8 cellular contexts compared by ENCODE assay signal in genomic region chr7:31633894-31634494, GRCh38. TPM values are rescaled to one million over a fixed set of nuclear protein-coding genes. Genes with fewer than 3 reads are reported as not detected.
DNase-seq lines count a peak whose midpoint lies in the region; ATAC-seq, FAIRE-seq and TF ChIP-seq lines count a peak whose summit lies in the region.

No MANE protein-coding gene starts in this region.

- H3K27ac ChIP-seq in GM23338 (ENCODE audit: low read depth) (no peak overlapping the region), GM12878 (ENCODE audit: control insufficient read depth, insufficient read depth) (no peak overlapping the region), thoracic aorta (no peak overlapping the region)

- no peak overlapping the region for H3K9ac ChIP-seq in GM12878 (ENCODE audit: control insufficient read depth, insufficient read depth, low read length)

- peaks cover under 1% of the 10 kb centered on the region; the same call in 1 of the 3 replicates for H3K9me3 Mint-ChIP-seq in GM23338
- H3K9me3 Mint-ChIP-seq in natural killer cell treated with Interleukin-12 subunit alpha and Interleukin-12 subunit beta and Interleukin-15 and Interleukin-18, amount 100 ng/mL, for 72 hours: no peaks in the 10 kb centered on the region

- CTCF ChIA-PET in GM12878 (lab: Yijun Ruan, JAX): interaction anchor here (1.0 to 5.7 kb wide), 10 partner anchors 15 to 626 kb away, joined by 3 to 46 read pairs (median 4); no protein-coding TSS in a partner anchor

- no peaks in the 10 kb centered on the region for H3K9me3 ChIP-seq in GM12878 (replicated peaks; ENCODE audit: control insufficient read depth, insufficient read depth, low read length)
- no peaks in the 10 kb centered on the region for H3K9me3 ChIP-seq in thoracic aorta

- H3K4me3 ChIP-seq in GM23338 (no peak overlapping the region), GM12878 (no peak overlapping the region), thoracic aorta (no peak overlapping the region)

- peaks cover 2% of the 10 kb centered on the region; the same call in 2 of the 3 replicates for H3K4me1 Mint-ChIP-seq in GM23338
- no peaks in the 10 kb centered on the region for H3K4me1 Mint-ChIP-seq in natural killer cell treated with Interleukin-12 subunit alpha and Interleukin-12 subunit beta and Interleukin-15 and Interleukin-18, amount 100 ng/mL, for 72 hours (ENCODE audit: low read depth in 2 of 2)

- peak; percentile 85 to 93 for TF ChIP-seq CTCF in GM23338 (conservative IDR thresholded peaks at IDR 0.05; ENCODE audit: low read depth in 2 of 2)
- TF ChIP-seq CTCF in GM12878 (IDR thresholded peaks at IDR 0.05 in 2 of 3, conservative IDR thresholded peaks at IDR 0.05 in 1 of 3; ENCODE audit: control insufficient read depth in 2 of 3, extremely low read depth in 1 of 3, insufficient read depth in 1 of 3, low read depth in 3 of 3, low read length in 3 of 3): peak; percentile 34 to 54 (median 48); a peak in 4 of 6 replicates
- peak; percentile 53 for TF ChIP-seq CTCF in thoracic aorta (IDR thresholded peaks at IDR 0.05)

- ATAC-seq in GM23338 (peak; percentile 99), GM12878 (peak; percentile 66; the same call in 2 of the 3 replicates), thoracic aorta (ENCODE audit: insufficient number of reproducible peaks, low FRiP score, low read depth) (peak; percentile 84), GM21723 (IDR thresholded peaks at IDR 0.05; ENCODE audit: unreplicated experiment) (no peak)
- no peak for ATAC-seq in natural killer cell treated with Interleukin-12 subunit alpha and Interleukin-12 subunit beta and Interleukin-15 and Interleukin-18, amount 100 ng/mL, for 72 hours

- FAIRE-seq in GM12878 (lab: Jason Lieb, UNC): no peak

- H3K27me3 Mint-ChIP-seq in GM23338 (ENCODE audit: insufficient read depth, low read depth, poor library complexity): no peaks in the 10 kb centered on the region
- no peaks in the 10 kb centered on the region for H3K27me3 Mint-ChIP-seq in natural killer cell treated with Interleukin-12 subunit alpha and Interleukin-12 subunit beta and Interleukin-15 and Interleukin-18, amount 100 ng/mL, for 72 hours

- no peak overlapping the region for H3K4me3 Mint-ChIP-seq in GM23338
- no peak overlapping the region for H3K4me3 Mint-ChIP-seq in natural killer cell treated with Interleukin-12 subunit alpha and Interleukin-12 subunit beta and Interleukin-15 and Interleukin-18, amount 100 ng/mL, for 72 hours

- 17% methylated on average over 2 of the region's 2 CpGs for WGBS in GM12878 (ENCODE audit: insufficient coverage, insufficient replicate concordance, low lambda C conversion rate, missing lambda C conversion rate)

- H3K27ac Mint-ChIP-seq in GM23338: no peak overlapping the region
- no peak overlapping the region for H3K27ac Mint-ChIP-seq in natural killer cell treated with Interleukin-12 subunit alpha and Interleukin-12 subunit beta and Interleukin-15 and Interleukin-18, amount 100 ng/mL, for 72 hours

- H3K4me1 ChIP-seq in GM23338 (ENCODE audit: insufficient read depth) (no peaks in the 10 kb centered on the region), GM12878 (ENCODE audit: control insufficient read depth, insufficient read depth, low read length) (no peaks in the 10 kb centered on the region), thoracic aorta (ENCODE audit: control insufficient read depth in 1 of 2, low read depth in 2 of 2) (no peaks in the 10 kb centered on the region)

- TF ChIP-seq POLR2A in GM12878 (IDR thresholded peaks at IDR 0.05; ENCODE audit: low read depth, low read length): no peak

- H3K79me2 ChIP-seq in GM23338 (replicated peaks; ENCODE audit: insufficient read depth): no peaks in the 10 kb centered on the region
- H3K79me2 ChIP-seq in GM12878 (ENCODE audit: control insufficient read depth, insufficient read depth, low read length): no peaks in the 10 kb centered on the region

- POLR2A ChIA-PET in GM12878 (lab: Charles Lee): no interaction called here

- H3K9me2 ChIP-seq in GM23338 (ENCODE audit: insufficient read depth): no peaks in the 10 kb centered on the region

- no peaks in the 10 kb centered on the region for H3F3A ChIP-seq in GM23338 (replicated peaks; ENCODE audit: low read depth)

- BruUV-seq in GM12878 (replicated peaks; lab: Mats Ljungman, UMichigan): no TSS peak

- TF ChIP-seq RAD21 in GM12878 (IDR thresholded peaks at IDR 0.05; ENCODE audit: insufficient read depth, low read depth, low read length): peak; percentile 61

- H3K27me3 ChIP-seq in GM23338 (ENCODE audit: insufficient read depth) (no peaks in the 10 kb centered on the region), GM12878 (replicated peaks in 1 of 2; ENCODE audit: control insufficient read depth in 2 of 2, insufficient read depth in 2 of 2, low read length in 1 of 2) (no peaks in the 10 kb centered on the region; a peak in 1 of 4 replicates), thoracic aorta (replicated peaks; ENCODE audit: insufficient read depth) (no peaks in the 10 kb centered on the region)

- intact Hi-C loops in GM12878 (cut with micrococcal nuclease; ENCODE audit: unreplicated experiment): loop anchor here (2.0 to 5.0 kb wide), 3 partner anchors 192 to 499 kb away; no protein-coding TSS in a partner anchor

- SMC1A ChIA-PET in GM12878 (lab: Charles Lee; ENCODE audit: uncharacterized antibody, unreplicated experiment): interaction anchor here (0.9 to 2.2 kb wide), 6 partner anchors 9 to 500 kb away, joined by 3 to 16 read pairs (median 4); no protein-coding TSS in a partner anchor

- TF ChIP-seq EP300 in GM12878 (IDR thresholded peaks at IDR 0.05; ENCODE audit: borderline replicate concordance in 1 of 2, control insufficient read depth in 1 of 2, low read depth in 2 of 2, low read length in 2 of 2): no peak

- RAD21 ChIA-PET in GM12878 (lab: Charles Lee; ENCODE audit: unreplicated experiment): interaction anchor here (1.0 to 3.5 kb wide), 3 partner anchors 62 to 499 kb away, joined by 3 to 13 read pairs (median 3); no protein-coding TSS in a partner anchor

- H3K36me3 Mint-ChIP-seq in GM23338 (ENCODE audit: low read depth): no peaks in the 10 kb centered on the region
- H3K36me3 Mint-ChIP-seq in natural killer cell treated with Interleukin-12 subunit alpha and Interleukin-12 subunit beta and Interleukin-15 and Interleukin-18, amount 100 ng/mL, for 72 hours: no peaks in the 10 kb centered on the region

- peak; percentile 72 for DNase-seq in ACHN
- peak; percentile 86 for DNase-seq in GM23338 (ENCODE audit: low spot score)
- DNase-seq in NCI-H226: peak; percentile 53
- no peak for DNase-seq in GM12878 (ENCODE audit: low read depth, low spot score)
- peak; percentile 79 for DNase-seq in iPS-NIHi7 (ENCODE audit: extremely low spot score)
- no peak for DNase-seq in thoracic aorta (ENCODE audit: low spot score)
- no peak for DNase-seq in natural killer cell treated with Interleukin-12 subunit alpha and Interleukin-12 subunit beta and Interleukin-15 and Interleukin-18, amount 100 ng/mL, for 72 hours (ENCODE audit: low spot score)

- H2AFZ ChIP-seq in GM23338: no peak overlapping the region
- H2AFZ ChIP-seq in GM12878 (ENCODE audit: control insufficient read depth, low read depth, low read length): no peak overlapping the region

- no peaks in the 10 kb centered on the region for H3K36me3 ChIP-seq in GM23338 (ENCODE audit: insufficient read depth)
- no peaks in the 10 kb centered on the region for H3K36me3 ChIP-seq in GM12878 (ENCODE audit: control insufficient read depth in 2 of 2, insufficient read depth in 2 of 2, low read length in 1 of 2)
- H3K36me3 ChIP-seq in thoracic aorta: no peaks in the 10 kb centered on the region

- in situ Hi-C loops in ACHN (cut with HindIII; ENCODE audit: low pct_ligation_motif_present, low pct_unique_long_range_greater_than_20kb, low sequenced_read_pairs) (no loop called here), GM12878 (cut with MboI) (no loop called here)

- H4K20me1 ChIP-seq in GM23338 (replicated peaks; ENCODE audit: insufficient read depth) (no peaks in the 10 kb centered on the region), GM12878 (ENCODE audit: control insufficient read depth, insufficient read depth) (no peaks in the 10 kb centered on the region)

- H3K4me2 ChIP-seq in GM23338: no peak overlapping the region
- no peak overlapping the region for H3K4me2 ChIP-seq in GM12878 (ENCODE audit: control insufficient read depth, insufficient read depth)

TF ChIP-seq in GM23338, 12 proteins besides CTCF, POLR2A, EP300 and RAD21 (continues in another document):
- no peak for TF ChIP-seq JUNB (IDR thresholded peaks at IDR 0.05; ENCODE audit: unreplicated experiment)

TF ChIP-seq in GM12878, 131 proteins besides CTCF, POLR2A, EP300 and RAD21 (continues in another document):
- no peak for TF ChIP-seq NBN (IDR thresholded peaks at IDR 0.05)
- TF ChIP-seq ZSCAN29 (IDR thresholded peaks at IDR 0.05): no peak
- no peak for TF ChIP-seq ZNF274 (IDR thresholded peaks at IDR 0.05; ENCODE audit: insufficient read depth, insufficient read length)

RNA-seq across cellular contexts. Expression of gene PPP1R17, which starts 53.0 kb away (rescaled TPM):
- 0.27 and 0.52 TPM in 2 replicates for total RNA-seq in GM23338 (2014; rRNA removed; shearing (Covaris generic))
- polyA plus RNA-seq in GM23338 (2016; fragmentation: Nextera tagmentation; extraction: Ambion mirVana) (1.6 and 2.4 TPM in 2 replicates), GM12878 (2011; rRNA removed) (0.05 and 0.09 TPM in 2 replicates), GM12878 (2014; fragmentation: Illumina TruSeq; extraction: Trizol) (not detected in 2 replicates), GM12878 (2014; fragmentation: Nextera tagmentation; extraction: Ambion mirVana) (not detected), GM12878 (2014; rRNA removed) (not detected in 2 replicates), GM12878 (2016; fragmentation: Nextera tagmentation; extraction: Ambion mirVana) (under 1 TPM; 0.19 to 0.28 TPM)
- total RNA-seq in GM12878 (2013; cell fraction: nucleolus; rRNA removed): 0.21 TPM in 1 of 2 replicates, not detected in the other
- total RNA-seq in GM12878 (2014; rRNA removed) (not detected in 2 replicates), GM12878 (2014; rRNA removed; fragmentation: Illumina TruSeq; extraction: Trizol) (not detected in 2 replicates), GM12878 (2021) (not detected in 2 replicates), thoracic aorta (not detected)
- polyA plus RNA-seq in GM12878 (2011; ENCODE audit: low read depth): not detected
- polyA plus RNA-seq in GM12878 (2011; cell fraction: cytosol; rRNA removed): not detected in 2 replicates
- polyA plus RNA-seq in GM12878 (2011; cell fraction: nucleus; rRNA removed): not detected in 2 replicates
- not detected in 2 replicates for polyA plus RNA-seq in GM12878 (2012)
- 0.10 TPM in 1 of 2 replicates, not detected in the other for polyA minus RNA-seq in GM12878 (2011; rRNA and poly(A)+ RNA removed)
- not detected in 2 replicates for polyA minus RNA-seq in GM12878 (2011; cell fraction: cytosol; rRNA and poly(A)+ RNA removed)
- 0.19 and 0.24 TPM in 2 replicates for polyA minus RNA-seq in GM12878 (2011; cell fraction: nucleus; rRNA and poly(A)+ RNA removed)
- not detected for total RNA-seq in natural killer cell treated with Interleukin-12 subunit alpha and Interleukin-12 subunit beta and Interleukin-15 and Interleukin-18, amount 100 ng/mL, for 72 hours

Comparison
In these comparisons a context has a peak if more than half of its experiments do, and no peak if none do; other contexts are left out.
1. DNase-seq: peak in ACHN (single experiment), GM23338 (single experiment), NCI-H226 (single experiment) and iPS-NIHi7 (single experiment); none in GM12878 (single experiment), thoracic aorta (single experiment) and natural killer cell treated with Interleukin-12 subunit alpha and Interleukin-12 subunit beta and Interleukin-15 and Interleukin-18, amount 100 ng/mL, for 72 hours (single experiment).
2. ATAC-seq: peak in GM23338 (single experiment), GM12878 (single experiment) and thoracic aorta (single experiment); none in GM21723 (single experiment) and natural killer cell treated with Interleukin-12 subunit alpha and Interleukin-12 subunit beta and Interleukin-15 and Interleukin-18, amount 100 ng/mL, for 72 hours (0 of 2).
3. Peak in every context shown above with its lines, with median percentiles within 50 percentile points of each other: CTCF ChIP-seq.